In genomic region chr1:9250586-9251381, GRCh38 we compare ENCODE assay signal across 10 cellular contexts. TPM values are rescaled to one million over a fixed set of nuclear protein-coding genes. Genes with fewer than 3 reads are reported as not detected.
DNase-seq lines count a peak whose midpoint lies in the region; ATAC-seq and TF ChIP-seq lines count a peak whose summit lies in the region.
"Had no signal": no experiment of that assay in that cellular context is flagged by ENCODE, and none has a peak within 500 bp of the region (broad histone marks: within the 10 kb centered on the region; RNA-seq: fewer than 3 reads in every experiment).

No MANE protein-coding gene starts in this region.

- intact Hi-C loops in HCT116 (cut with micrococcal nuclease) = loop anchor here (2.0 kb wide), 1 partner anchor 140 kb away; no protein-coding TSS in a partner anchor
- intact Hi-C loops in colonic mucosa (cut with DNase I) = no loop called here

- H3K4me3 ChIP-seq in HCT116 (replicated peaks in 1 of 2; ENCODE audit: low read depth in 1 of 2, low read length in 2 of 2) (no peak overlapping the region), brain microvascular endothelial cell (ENCODE audit: low read depth, low read length) (no peak overlapping the region), colonic mucosa (no peak overlapping the region)

- H3K36me3 ChIP-seq in HCT116 (ENCODE audit: control insufficient read depth in 1 of 2, insufficient read depth in 2 of 2, low read length in 2 of 2) = no peaks in the 10 kb centered on the region
- H3K36me3 ChIP-seq in brain microvascular endothelial cell (replicated peaks) = peaks cover 3% of the 10 kb centered on the region
- no peaks in the 10 kb centered on the region for H3K36me3 ChIP-seq in colonic mucosa

- ATAC-seq in HCT116 = 0 out of 2 replicates have a peak, but pooled peaks have one; percentile 7
- ATAC-seq in GM19397 (IDR thresholded peaks at IDR 0.05; ENCODE audit: unreplicated experiment) = no peak

- TF ChIP-seq CTCF in HCT116 (IDR thresholded peaks at IDR 0.05 in 2 of 3, conservative IDR thresholded peaks at IDR 0.05 in 1 of 3; ENCODE audit: borderline replicate concordance in 1 of 3, insufficient read depth in 1 of 3, low read depth in 2 of 3, low read length in 2 of 3) (no peak), brain microvascular endothelial cell (IDR thresholded peaks at IDR 0.05; ENCODE audit: low read depth, low read length, missing control alignments) (no peak), colonic mucosa (IDR thresholded peaks at IDR 0.05) (no peak)

- H3K9ac ChIP-seq in HCT116 (ENCODE audit: low read length) (no peak overlapping the region), colonic mucosa (ENCODE audit: low read depth in 2 of 2, low read length in 2 of 2) (no peak overlapping the region)

- RAD21 ChIA-PET in HCT116 (lab: Charles Lee; ENCODE audit: low non-redundant PET in 1 of 2, low total read pairs in 2 of 2, uncharacterized antibody in 2 of 2, unreplicated experiment in 2 of 2) = no interaction called here

- TF ChIP-seq POLR2A in HCT116 (IDR thresholded peaks at IDR 0.05; ENCODE audit: borderline replicate concordance, extremely low read depth, insufficient read depth, insufficient read length) = no peak

- no peaks in the 10 kb centered on the region for H3K9me2 ChIP-seq in HCT116 (ENCODE audit: insufficient read depth)

- no peak for DNase-seq in HCT116 (ENCODE audit: low read depth, low spot score)
- DNase-seq in brain microvascular endothelial cell = peak; percentile 15
- peak; percentile 9 for DNase-seq in renal cortical epithelial cell (ENCODE audit: low read depth)
- DNase-seq in colonic mucosa = no peak
- DNase-seq in DMS153 treated with DMSO at 0.1 percent for 48 hours (lab: John Stamatoyannopoulos, UW; ENCODE audit: unreplicated experiment) = no peak
- no peak for DNase-seq in amniotic stem cell (lab: John Stamatoyannopoulos, UW)
- DNase-seq: NCI-H446 treated with DMSO at 0.1 percent for 48 hours, SW 1271 had no signal

- H3K27me3 ChIP-seq in HCT116 (ENCODE audit: insufficient read depth, low read length) (no peaks in the 10 kb centered on the region), brain microvascular endothelial cell (replicated peaks) (no peaks in the 10 kb centered on the region), layer of hippocampus (ENCODE audit: control insufficient read depth, insufficient read depth, low read length) (no peaks in the 10 kb centered on the region), colonic mucosa (no peaks in the 10 kb centered on the region)

- H3K4me1 ChIP-seq in HCT116 (ENCODE audit: control insufficient read depth in 1 of 2, insufficient read depth in 2 of 2, low read length in 2 of 2) (no peaks in the 10 kb centered on the region), colonic mucosa (peaks cover 6% of the 10 kb centered on the region)

- no peak overlapping the region for H2AFZ ChIP-seq in HCT116 (ENCODE audit: low read depth, low read length, poor library complexity, severe bottlenecking)

- no peak for TF ChIP-seq RAD21 in HCT116 (IDR thresholded peaks at IDR 0.05; ENCODE audit: low read depth)

- in situ Hi-C loops in brain microvascular endothelial cell (cut with HindIII; ENCODE audit: low pct_ligation_motif_present, low sequenced_read_pairs) = no loop called here

- H3K4me2 ChIP-seq in HCT116 (ENCODE audit: low read length) = no peak overlapping the region

- H3K79me2 ChIP-seq in HCT116 (ENCODE audit: insufficient read depth, low read length) = no peaks in the 10 kb centered on the region

- POLR2A ChIA-PET in HCT116 (lab: Charles Lee) = no interaction called here

- H3K9me3 ChIP-seq in HCT116 (ENCODE audit: control insufficient read depth in 1 of 2, insufficient read depth in 1 of 2, low read depth in 1 of 2, low read length in 2 of 2) (no peaks in the 10 kb centered on the region), colonic mucosa (no peaks in the 10 kb centered on the region)

- no peaks in the 10 kb centered on the region for H4K20me1 ChIP-seq in HCT116 (ENCODE audit: insufficient read depth)

- CTCF ChIA-PET in HCT116 (lab: Charles Lee) = interaction anchor here (1.4 to 2.4 kb wide), 2 partner anchors 16 to 140 kb away, joined by 6 to 9 read pairs; no protein-coding TSS in a partner anchor

- no TSS peak for BruUV-seq in HCT116 (replicated peaks; lab: Mats Ljungman, UMichigan)

- no peak overlapping the region for H3K27ac ChIP-seq in HCT116 (ENCODE audit: low read depth, low read length)
- no peak overlapping the region for H3K27ac ChIP-seq in brain microvascular endothelial cell
- peak overlapping the region; percentile 76 for H3K27ac ChIP-seq in layer of hippocampus (ENCODE audit: low read depth, low read length)
- H3K27ac ChIP-seq in colonic mucosa = no peak overlapping the region

TF ChIP-seq in HCT116, 20 proteins besides CTCF, POLR2A, EP300 and RAD21 (continues in another document):
- TF ChIP-seq EZH2phosphoT487 (IDR thresholded peaks at IDR 0.05; ENCODE audit: borderline replicate concordance) (no peak), EGR1 (IDR thresholded peaks at IDR 0.05; ENCODE audit: low read depth) (no peak), SRF (IDR thresholded peaks at IDR 0.05; ENCODE audit: low read depth) (no peak), JUND (IDR thresholded peaks at IDR 0.05) (no peak), ZFX (IDR thresholded peaks at IDR 0.05) (no peak), ELF1 (IDR thresholded peaks at IDR 0.05; ENCODE audit: borderline replicate concordance, low read depth) (no peak), YY1 (IDR thresholded peaks at IDR 0.05; ENCODE audit: extremely low read depth, insufficient replicate concordance, low read depth, low read length) (no peak), EZH2 (IDR thresholded peaks at IDR 0.05) (no peak), ZNF274 (IDR thresholded peaks at IDR 0.05; ENCODE audit: low read depth, low read length) (no peak), TCF7L2 (IDR thresholded peaks at IDR 0.05; ENCODE audit: borderline replicate concordance, extremely low read depth, insufficient read depth, insufficient read length) (no peak), REST (IDR thresholded peaks at IDR 0.05; ENCODE audit: low read depth) (no peak), POLR2AphosphoS5 (IDR thresholded peaks at IDR 0.05; ENCODE audit: low read depth, low read length) (no peak), SIN3A (IDR thresholded peaks at IDR 0.05; ENCODE audit: low read depth) (no peak), FOSL1 (IDR thresholded peaks at IDR 0.05; ENCODE audit: low read depth) (no peak), SP1 (IDR thresholded peaks at IDR 0.05; ENCODE audit: low read depth) (no peak)
- TF ChIP-seq, protein P1, sequence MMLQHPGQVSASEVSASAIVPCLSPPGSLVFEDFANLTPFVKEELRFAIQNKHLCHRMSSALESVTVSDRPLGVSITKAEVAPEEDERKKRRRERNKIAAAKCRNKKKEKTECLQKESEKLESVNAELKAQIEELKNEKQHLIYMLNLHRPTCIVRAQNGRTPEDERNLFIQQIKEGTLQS (IDR thresholded peaks at IDR 0.05) = no peak
- TF ChIP-seq, protein P2, sequence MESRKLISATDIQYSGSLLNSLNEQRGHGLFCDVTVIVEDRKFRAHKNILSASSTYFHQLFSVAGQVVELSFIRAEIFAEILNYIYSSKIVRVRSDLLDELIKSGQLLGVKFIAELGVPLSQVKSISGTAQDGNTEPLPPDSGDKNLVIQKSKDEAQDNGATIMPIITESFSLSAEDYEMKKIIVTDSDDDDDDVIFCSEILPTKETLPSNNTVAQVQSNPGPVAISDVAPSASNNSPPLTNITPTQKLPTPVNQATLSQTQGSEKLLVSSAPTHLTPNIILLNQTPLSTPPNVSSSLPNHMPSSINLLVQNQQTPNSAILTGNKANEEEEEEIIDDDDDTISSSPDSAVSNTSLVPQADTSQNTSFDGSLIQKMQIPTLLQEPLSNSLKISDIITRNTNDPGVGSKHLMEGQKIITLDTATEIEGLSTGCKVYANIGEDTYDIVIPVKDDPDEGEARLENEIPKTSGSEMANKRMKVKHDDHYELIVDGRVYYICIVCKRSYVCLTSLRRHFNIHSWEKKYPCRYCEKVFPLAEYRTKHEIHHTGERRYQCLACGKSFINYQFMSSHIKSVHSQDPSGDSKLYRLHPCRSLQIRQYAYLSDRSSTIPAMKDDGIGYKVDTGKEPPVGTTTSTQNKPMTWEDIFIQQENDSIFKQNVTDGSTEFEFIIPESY (IDR thresholded peaks at IDR 0.05; ENCODE audit: extremely low read depth, insufficient replicate concordance, low read length) = no peak
- TF ChIP-seq, protein P3, sequence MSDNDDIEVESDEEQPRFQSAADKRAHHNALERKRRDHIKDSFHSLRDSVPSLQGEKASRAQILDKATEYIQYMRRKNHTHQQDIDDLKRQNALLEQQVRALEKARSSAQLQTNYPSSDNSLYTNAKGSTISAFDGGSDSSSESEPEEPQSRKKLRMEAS (IDR thresholded peaks at IDR 0.05) = no peak

RNA-seq across cellular contexts. Expression of gene H6PD, which starts 16.2 kb away (rescaled TPM):
- total RNA-seq in HCT116 (2021; ENCODE audit: unreplicated experiment) (16.2 TPM), renal cortical epithelial cell (14.8 and 31.5 TPM in 2 replicates), colonic mucosa (10 to 100 TPM; 20.8 to 24.7 TPM)
- polyA plus RNA-seq in HCT116 (2012) = 11.7 TPM in 2 replicates

RNA-seq across cellular contexts. Expression of gene SPSB1, which starts 41.9 kb away (rescaled TPM):
- 10.8 TPM for total RNA-seq in HCT116 (2021; ENCODE audit: unreplicated experiment)
- 10.1 and 10.3 TPM in 2 replicates for polyA plus RNA-seq in HCT116 (2012)
- total RNA-seq in renal cortical epithelial cell = 22.4 and 34.7 TPM in 2 replicates
- 10 to 100 TPM; 14.9 to 28.7 TPM for total RNA-seq in colonic mucosa

Comparison
In these comparisons a context has a peak if more than half of its experiments do, and no peak if none do; other contexts are left out.
1. DNase-seq: peak in brain microvascular endothelial cell (single experiment) and renal cortical epithelial cell (single experiment); none in HCT116 (single experiment), colonic mucosa (single experiment), DMS153 treated with DMSO at 0.1 percent for 48 hours (single experiment) and amniotic stem cell (single experiment).